In genomic region chr6:42017021-42017643, GRCh38 we compare ENCODE assay signal across 8 cellular contexts. TPM values are rescaled to one million over a fixed set of nuclear protein-coding genes. Genes with fewer than 3 reads are reported as not detected.
DNase-seq lines count a peak whose midpoint lies in the region; ATAC-seq and TF ChIP-seq lines count a peak whose summit lies in the region.

No MANE protein-coding gene starts in this region.

- no peaks in the 10 kb centered on the region for H3K9me3 Mint-ChIP-seq in activated CD8-positive, alpha-beta T cell treated with anti-CD3 and anti-CD28 coated beads, Interleukin-2, amount 10 ng/mL, durations not matched to agents 7 days and 5 days (ENCODE audit: insufficient read depth)

- no peak overlapping the region for H3K9ac ChIP-seq in HCT116 (ENCODE audit: low read length)

- TF ChIP-seq CTCF in BJ (IDR thresholded peaks at IDR 0.05; ENCODE audit: insufficient read depth, low read depth, low read length) (no peak), HCT116 (IDR thresholded peaks at IDR 0.05 in 2 of 3, conservative IDR thresholded peaks at IDR 0.05 in 1 of 3; ENCODE audit: borderline replicate concordance in 1 of 3, insufficient read depth in 1 of 3, low read depth in 2 of 3, low read length in 2 of 3) (no peak)

- RAD21 ChIA-PET in HCT116 (lab: Charles Lee; ENCODE audit: low non-redundant PET in 1 of 2, low total read pairs in 2 of 2, uncharacterized antibody in 2 of 2, unreplicated experiment in 2 of 2) = no interaction called here

- H3K4me1 ChIP-seq in HCT116 (ENCODE audit: control insufficient read depth in 1 of 2, insufficient read depth in 2 of 2, low read length in 2 of 2) = peaks cover 0 to 8% of the 10 kb centered on the region in 2 experiments; a peak in 1 of 4 replicates

- POLR2A ChIA-PET in BJ (lab: Charles Lee) (interaction anchor here (0.5 kb wide), 1 partner anchor 10 kb away, joined by 4 read pairs; no protein-coding TSS in a partner anchor), HCT116 (lab: Charles Lee) (no interaction called here)
- POLR2A ChIA-PET in activated CD8-positive, alpha-beta T cell treated with anti-CD3 and anti-CD28 coated beads, Interleukin-2, amount 10 ng/mL, durations not matched to agents 7 days and 5 days (lab: Charles Lee) = interaction anchor here (0.9 to 1.9 kb wide), 3 partner anchors 22 to 80 kb away, joined by 3 to 9 read pairs (median 5); no protein-coding TSS in a partner anchor

- H3K27me3 ChIP-seq in BJ (ENCODE audit: control insufficient read depth, insufficient read depth, low read length) (no peaks in the 10 kb centered on the region), HCT116 (ENCODE audit: insufficient read depth, low read length) (no peaks in the 10 kb centered on the region)

- H3K4me3 Mint-ChIP-seq in activated CD8-positive, alpha-beta T cell treated with anti-CD3 and anti-CD28 coated beads, Interleukin-2, amount 10 ng/mL, durations not matched to agents 7 days and 5 days = peak overlapping the region; percentile 50

- DNase-seq in BJ (ENCODE audit: low read depth) (peak; percentile 45), HCT116 (ENCODE audit: low read depth, low spot score) (no peak), inferior parietal cortex (ENCODE audit: extremely low spot score) (peak; percentile 32), medulla oblongata (ENCODE audit: extremely low spot score) (no peak)
- DNase-seq in activated CD8-positive, alpha-beta T cell treated with anti-CD3 and anti-CD28 coated beads, Interleukin-2, amount 10 ng/mL, durations not matched to agents 7 days and 5 days = peak; percentile 62

- H3K27ac Mint-ChIP-seq in activated CD8-positive, alpha-beta T cell treated with anti-CD3 and anti-CD28 coated beads, Interleukin-2, amount 10 ng/mL, durations not matched to agents 7 days and 5 days = peak overlapping the region; percentile 93

- H3K9me3 ChIP-seq in HCT116 (ENCODE audit: control insufficient read depth in 1 of 2, insufficient read depth in 1 of 2, low read depth in 1 of 2, low read length in 2 of 2) = no peaks in the 10 kb centered on the region

- H3K4me2 ChIP-seq in HCT116 (ENCODE audit: low read length) = peak overlapping the region; percentile 25; the same call in 1 of the 2 replicates

- peak; percentile 32; the same call in 1 of the 2 replicates for ATAC-seq in HCT116
- peak; percentile 73 for ATAC-seq in activated CD8-positive, alpha-beta T cell treated with anti-CD3 and anti-CD28 coated beads, Interleukin-2, amount 10 ng/mL, durations not matched to agents 7 days and 5 days
- ATAC-seq in GM19035 (IDR thresholded peaks at IDR 0.05; ENCODE audit: unreplicated experiment) = no peak
- no peak for ATAC-seq in GM18861 (IDR thresholded peaks at IDR 0.05; ENCODE audit: unreplicated experiment)
- no peak for ATAC-seq in HG02678 (IDR thresholded peaks at IDR 0.05; ENCODE audit: unreplicated experiment)

- no peaks in the 10 kb centered on the region for H3K79me2 ChIP-seq in HCT116 (ENCODE audit: insufficient read depth, low read length)

- H3K36me3 ChIP-seq in BJ (ENCODE audit: control insufficient read depth, insufficient read depth, low read length) = no peaks in the 10 kb centered on the region
- H3K36me3 ChIP-seq in HCT116 (ENCODE audit: control insufficient read depth in 1 of 2, insufficient read depth in 2 of 2, low read length in 2 of 2) = no peaks in the 10 kb centered on the region

- peaks cover 45% of the 10 kb centered on the region for H3K36me3 Mint-ChIP-seq in activated CD8-positive, alpha-beta T cell treated with anti-CD3 and anti-CD28 coated beads, Interleukin-2, amount 10 ng/mL, durations not matched to agents 7 days and 5 days (ENCODE audit: low read depth)

- no peak for TF ChIP-seq RAD21 in HCT116 (IDR thresholded peaks at IDR 0.05; ENCODE audit: low read depth)

- H3K4me3 ChIP-seq in BJ (ENCODE audit: low read depth, low read length) = no peak overlapping the region
- no peak overlapping the region for H3K4me3 ChIP-seq in HCT116 (replicated peaks in 1 of 2; ENCODE audit: low read depth in 1 of 2, low read length in 2 of 2)

- CTCF ChIA-PET in BJ (lab: Yijun Ruan, JAX) = interaction anchor here (1.3 kb wide), 1 partner anchor 28 kb away, joined by 3 read pairs; no protein-coding TSS in a partner anchor
- CTCF ChIA-PET in HCT116 (lab: Charles Lee) = interaction anchor here (0.8 kb wide), 1 partner anchor 96 kb away, joined by 3 read pairs; the partner anchor contains the start of genes BYSL and MED20
- CTCF ChIA-PET in activated CD8-positive, alpha-beta T cell treated with anti-CD3 and anti-CD28 coated beads, Interleukin-2, amount 10 ng/mL, durations not matched to agents 7 days and 5 days (lab: Charles Lee) = interaction anchor here (1.3 to 2.3 kb wide), 4 partner anchors 10 to 81 kb away, joined by 3 to 10 read pairs (median 4); no protein-coding TSS in a partner anchor

- no TSS peak for BruUV-seq in HCT116 (replicated peaks; lab: Mats Ljungman, UMichigan)

- no peaks in the 10 kb centered on the region for H4K20me1 ChIP-seq in HCT116 (ENCODE audit: insufficient read depth)

- H3K27me3 Mint-ChIP-seq in activated CD8-positive, alpha-beta T cell treated with anti-CD3 and anti-CD28 coated beads, Interleukin-2, amount 10 ng/mL, durations not matched to agents 7 days and 5 days (ENCODE audit: low read depth) = no peaks in the 10 kb centered on the region

- H2AFZ ChIP-seq in HCT116 (ENCODE audit: low read depth, low read length, poor library complexity, severe bottlenecking) = no peak overlapping the region

- peaks cover 78% of the 10 kb centered on the region for H3K4me1 Mint-ChIP-seq in activated CD8-positive, alpha-beta T cell treated with anti-CD3 and anti-CD28 coated beads, Interleukin-2, amount 10 ng/mL, durations not matched to agents 7 days and 5 days (ENCODE audit: low read depth)

- intact Hi-C loops in HCT116 (cut with micrococcal nuclease) = no loop called here

- no peak overlapping the region for H3K27ac ChIP-seq in HCT116 (ENCODE audit: low read depth, low read length)

- TF ChIP-seq POLR2A in HCT116 (IDR thresholded peaks at IDR 0.05; ENCODE audit: borderline replicate concordance, extremely low read depth, insufficient read depth, insufficient read length) = no peak

- H3K9me2 ChIP-seq in HCT116 (ENCODE audit: insufficient read depth) = no peaks in the 10 kb centered on the region

TF ChIP-seq in HCT116, 20 proteins besides CTCF, POLR2A, EP300 and RAD21 (continues in another document):
- TF ChIP-seq EZH2 (IDR thresholded peaks at IDR 0.05) (no peak), ATF3 (IDR thresholded peaks at IDR 0.05) (no peak), POLR2AphosphoS5 (IDR thresholded peaks at IDR 0.05; ENCODE audit: low read depth, low read length) (no peak), FOSL1 (IDR thresholded peaks at IDR 0.05; ENCODE audit: low read depth) (no peak), TCF7L2 (IDR thresholded peaks at IDR 0.05; ENCODE audit: borderline replicate concordance, extremely low read depth, insufficient read depth, insufficient read length) (no peak), YY1 (IDR thresholded peaks at IDR 0.05; ENCODE audit: extremely low read depth, insufficient replicate concordance, low read depth, low read length) (no peak), ELF1 (IDR thresholded peaks at IDR 0.05; ENCODE audit: borderline replicate concordance, low read depth) (no peak), REST (IDR thresholded peaks at IDR 0.05; ENCODE audit: low read depth) (no peak), CEBPB (IDR thresholded peaks at IDR 0.05; ENCODE audit: low read depth) (no peak), ZNF274 (IDR thresholded peaks at IDR 0.05; ENCODE audit: low read depth, low read length) (no peak), SP1 (IDR thresholded peaks at IDR 0.05; ENCODE audit: low read depth) (no peak), EGR1 (IDR thresholded peaks at IDR 0.05; ENCODE audit: low read depth) (no peak), ZFX (IDR thresholded peaks at IDR 0.05) (no peak)

RNA-seq across cellular contexts. Expression of gene TAF8, which starts 33.2 kb away (rescaled TPM):
- polyA plus RNA-seq in BJ (2011; rRNA removed) = 11.9 and 13.9 TPM in 2 replicates
- polyA minus RNA-seq in BJ (2011; rRNA and poly(A)+ RNA removed) = 22.8 and 33.0 TPM in 2 replicates
- 29.5 TPM for total RNA-seq in HCT116 (2021; ENCODE audit: unreplicated experiment)
- 15.0 and 15.7 TPM in 2 replicates for polyA plus RNA-seq in HCT116 (2012)
- 10 to 100 TPM; 44.1 TPM for total RNA-seq in activated CD8-positive, alpha-beta T cell treated with anti-CD3 and anti-CD28 coated beads, Interleukin-2, amount 10 ng/mL, durations not matched to agents 7 days and 5 days

Comparison
In these comparisons a context has a peak if more than half of its experiments do, and no peak if none do; other contexts are left out.
1. DNase-seq: peak in BJ (single experiment), activated CD8-positive, alpha-beta T cell treated with anti-CD3 and anti-CD28 coated beads, Interleukin-2, amount 10 ng/mL, durations not matched to agents 7 days and 5 days (single experiment) and inferior parietal cortex (single experiment); none in HCT116 (single experiment) and medulla oblongata (single experiment).
2. ATAC-seq: peak in HCT116 (single experiment) and activated CD8-positive, alpha-beta T cell treated with anti-CD3 and anti-CD28 coated beads, Interleukin-2, amount 10 ng/mL, durations not matched to agents 7 days and 5 days (single experiment); none in GM19035 (single experiment), GM18861 (single experiment) and HG02678 (single experiment).